Comparison of ENCODE assay signal across 1 cellular context in the genomic region with DNA sequence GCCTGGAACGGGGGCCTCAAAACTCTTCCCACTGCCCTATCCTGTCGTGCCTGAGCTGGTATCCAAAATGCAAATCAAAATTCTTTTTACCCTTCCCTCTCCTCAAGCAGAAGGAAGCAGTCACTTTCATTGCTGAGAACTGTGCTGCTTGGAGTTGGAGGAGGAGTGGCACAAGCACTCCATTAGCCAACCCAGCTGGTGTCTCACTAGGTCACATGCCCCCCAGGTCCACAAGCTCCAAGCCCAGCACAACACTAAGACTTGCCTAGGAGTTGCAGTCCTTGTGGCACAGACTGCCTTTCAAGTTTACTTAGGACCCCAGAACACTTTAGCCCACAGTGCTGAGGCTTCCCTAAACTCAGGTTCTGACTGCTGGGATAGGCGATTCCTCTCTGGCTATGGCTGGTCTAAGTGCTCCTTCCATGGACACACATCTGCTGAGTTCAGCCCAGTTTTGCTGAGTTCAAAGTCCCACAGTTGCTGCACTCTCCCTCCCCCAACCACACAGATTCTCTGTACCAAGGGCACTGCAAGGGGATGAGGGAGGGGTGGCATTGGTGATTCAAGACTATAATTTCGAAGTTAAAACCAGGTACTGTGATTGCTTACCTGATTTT.
TF ChIP-seq lines count a peak whose summit lies in the region.

No MANE protein-coding gene starts in this region.

TF ChIP-seq in liver, 16 proteins besides CTCF, POLR2A, EP300 and RAD21 (continued from another document):
- TF ChIP-seq, protein P1, sequence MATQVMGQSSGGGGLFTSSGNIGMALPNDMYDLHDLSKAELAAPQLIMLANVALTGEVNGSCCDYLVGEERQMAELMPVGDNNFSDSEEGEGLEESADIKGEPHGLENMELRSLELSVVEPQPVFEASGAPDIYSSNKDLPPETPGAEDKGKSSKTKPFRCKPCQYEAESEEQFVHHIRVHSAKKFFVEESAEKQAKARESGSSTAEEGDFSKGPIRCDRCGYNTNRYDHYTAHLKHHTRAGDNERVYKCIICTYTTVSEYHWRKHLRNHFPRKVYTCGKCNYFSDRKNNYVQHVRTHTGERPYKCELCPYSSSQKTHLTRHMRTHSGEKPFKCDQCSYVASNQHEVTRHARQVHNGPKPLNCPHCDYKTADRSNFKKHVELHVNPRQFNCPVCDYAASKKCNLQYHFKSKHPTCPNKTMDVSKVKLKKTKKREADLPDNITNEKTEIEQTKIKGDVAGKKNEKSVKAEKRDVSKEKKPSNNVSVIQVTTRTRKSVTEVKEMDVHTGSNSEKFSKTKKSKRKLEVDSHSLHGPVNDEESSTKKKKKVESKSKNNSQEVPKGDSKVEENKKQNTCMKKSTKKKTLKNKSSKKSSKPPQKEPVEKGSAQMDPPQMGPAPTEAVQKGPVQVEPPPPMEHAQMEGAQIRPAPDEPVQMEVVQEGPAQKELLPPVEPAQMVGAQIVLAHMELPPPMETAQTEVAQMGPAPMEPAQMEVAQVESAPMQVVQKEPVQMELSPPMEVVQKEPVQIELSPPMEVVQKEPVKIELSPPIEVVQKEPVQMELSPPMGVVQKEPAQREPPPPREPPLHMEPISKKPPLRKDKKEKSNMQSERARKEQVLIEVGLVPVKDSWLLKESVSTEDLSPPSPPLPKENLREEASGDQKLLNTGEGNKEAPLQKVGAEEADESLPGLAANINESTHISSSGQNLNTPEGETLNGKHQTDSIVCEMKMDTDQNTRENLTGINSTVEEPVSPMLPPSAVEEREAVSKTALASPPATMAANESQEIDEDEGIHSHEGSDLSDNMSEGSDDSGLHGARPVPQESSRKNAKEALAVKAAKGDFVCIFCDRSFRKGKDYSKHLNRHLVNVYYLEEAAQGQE (IDR thresholded peaks at IDR 0.05), result no peak
- TF ChIP-seq JUND (IDR thresholded peaks at IDR 0.05), result peak in 1 of 2 donors; percentile 50
